ENCODE assay signal across 9 cellular contexts in genomic region chr14:64812412-64812811, GRCh38.
A peak's percentile ranks its signal among the peaks of the same experiment; 100 is the strongest.
DNase-seq lines count a peak whose midpoint lies in the region; ATAC-seq lines count a peak whose summit lies in the region.
"Had no signal": no experiment of that assay in that cellular context is flagged by ENCODE, and none has a peak within 500 bp of the region (broad histone marks: within the 10 kb centered on the region; RNA-seq: fewer than 3 reads in every experiment).

No MANE protein-coding gene starts in this region.

- intact Hi-C loops in posterior vena cava (cut with DNase I) (no loop called here), posterior cingulate gyrus (cut with DNase I) (no loop called here)

- no peak for ATAC-seq in GM21619 (IDR thresholded peaks at IDR 0.05; ENCODE audit: unreplicated experiment)
- ATAC-seq in HG02623 (IDR thresholded peaks at IDR 0.05; ENCODE audit: unreplicated experiment) = no peak
- ATAC-seq: Panc1 had no signal

- DNase-seq in DMS53 treated with DMSO at 0.1 percent for 48 hours (lab: John Stamatoyannopoulos, UW; ENCODE audit: unreplicated experiment) (peak; percentile 78), NCI-H146 (lab: John Stamatoyannopoulos, UW) (peak; percentile 87), mucosa of gallbladder (ENCODE audit: low spot score) (peak; percentile 54), posterior vena cava (ENCODE audit: low spot score) (no peak), posterior cingulate gyrus (no peak)
- peak; percentile 45 for DNase-seq in activated T-cell treated with anti-CD3 and anti-CD28 coated beads, Interleukin-2, amount 50 U/mL, for 1 hour

Comparison
In these comparisons a context has a peak if more than half of its experiments do, and no peak if none do; other contexts are left out.
1. DNase-seq: peak in DMS53 treated with DMSO at 0.1 percent for 48 hours (single experiment), NCI-H146 (single experiment), activated T-cell treated with anti-CD3 and anti-CD28 coated beads, Interleukin-2, amount 50 U/mL, for 1 hour (single experiment) and mucosa of gallbladder (single experiment); none in posterior vena cava (single experiment) and posterior cingulate gyrus (0 of 10).